In the genomic region with DNA sequence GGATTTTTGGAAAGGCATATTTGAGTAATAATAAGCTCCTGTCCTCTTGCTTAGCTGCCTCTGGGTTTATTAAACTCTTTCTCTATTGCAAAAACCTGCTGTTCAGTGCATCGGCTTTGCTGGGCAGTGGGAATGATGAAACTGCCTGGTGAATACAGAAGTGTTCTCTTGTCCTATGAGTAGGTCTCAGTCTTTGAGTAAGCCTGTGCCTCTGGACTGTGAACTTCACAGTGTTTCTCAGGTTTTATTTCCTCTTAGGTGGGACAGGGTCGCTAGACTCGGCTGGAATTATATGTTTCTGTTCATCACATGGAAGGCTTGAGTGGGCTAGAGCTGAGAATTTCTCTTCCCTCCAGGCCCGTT, we compare ENCODE assay signal across 17 cellular contexts. TPM values are rescaled to one million over a fixed set of nuclear protein-coding genes. Genes with fewer than 3 reads are reported as not detected.
A peak's percentile ranks its signal among the peaks of the same experiment; 100 is the strongest.
DNase-seq lines count a peak whose midpoint lies in the region; ATAC-seq, FAIRE-seq and TF ChIP-seq lines count a peak whose summit lies in the region.
"Had no signal": no experiment of that assay in that cellular context is flagged by ENCODE, and none has a peak within 500 bp of the region (broad histone marks: within the 10 kb centered on the region; RNA-seq: fewer than 3 reads in every experiment).

No MANE protein-coding gene starts in this region.

- 0 out of 2 replicates have a peak overlapping the region, but pooled peaks have one; percentile 19 for H2BK15ac ChIP-seq in H1 (ENCODE audit: low read length)

- TF ChIP-seq POLR2A in H1 (IDR thresholded peaks at IDR 0.05; ENCODE audit: control extremely low read depth in 1 of 2, low read depth in 2 of 2, low read length in 2 of 2): no peak
- no peak for TF ChIP-seq POLR2A in lower leg skin (IDR thresholded peaks at IDR 0.05)

- no peak for TF ChIP-seq RAD21 in H1 (IDR thresholded peaks at IDR 0.05 in 1 of 2, conservative IDR thresholded peaks at IDR 0.05 in 1 of 2; ENCODE audit: low read depth in 2 of 2, low read length in 2 of 2)

- no peak overlapping the region for H4K91ac ChIP-seq in H1 (replicated peaks; ENCODE audit: insufficient read length, low read length)

- H3K14ac ChIP-seq in H1 (ENCODE audit: insufficient read length): no peak overlapping the region

- no peak overlapping the region for H4K8ac ChIP-seq in H1 (ENCODE audit: extremely low read depth, insufficient read depth, low read length)

- H3K4me2 ChIP-seq in PC-9 (peak overlapping the region; percentile 72), H1 (ENCODE audit: insufficient read depth in 1 of 2, low read depth in 2 of 2, low read length in 2 of 2) (no peak overlapping the region)

- no peak overlapping the region for H2BK5ac ChIP-seq in H1 (ENCODE audit: low read depth, low read length)

- H3K4ac ChIP-seq in H1 (replicated peaks; ENCODE audit: insufficient read length, low read depth, low read length): no peak overlapping the region

- H3K36me3 ChIP-seq in PC-9 (ENCODE audit: low read depth) (no peaks in the 10 kb centered on the region), H1 (ENCODE audit: control insufficient read depth in 2 of 4, insufficient read depth in 4 of 4, low read length in 3 of 4) (no peaks in the 10 kb centered on the region)
- H3K36me3 ChIP-seq: HAP-1 had no signal

- no peak overlapping the region for H3K18ac ChIP-seq in H1 (ENCODE audit: extremely low read depth, low read length)

- H3K23ac ChIP-seq in H1 (ENCODE audit: insufficient read length): no peak overlapping the region

- H2BK12ac ChIP-seq in H1 (ENCODE audit: low read depth, low read length): no peak overlapping the region

- CTCF ChIA-PET in PC-9 (lab: Charles Lee) (interaction anchor here (0.6 to 1.0 kb wide), 2 partner anchors 156 to 377 kb away, joined by 3 to 4 read pairs; no protein-coding TSS in a partner anchor), H1 (lab: Charles Lee; ENCODE audit: partially characterized antibody) (interaction anchor here (1.3 kb wide), 1 partner anchor 45 kb away, joined by 3 read pairs; no protein-coding TSS in a partner anchor)

- no peaks in the 10 kb centered on the region for H3K9me2 ChIP-seq in PC-9 (ENCODE audit: insufficient read depth)

- H3K4me3 ChIP-seq in PC-9 (peak overlapping the region; percentile 28; the same call in 1 of the 2 replicates), H1 (ENCODE audit: extremely low read depth in 1 of 4, insufficient read depth in 2 of 4, low read depth in 3 of 4, low read length in 4 of 4) (no peak overlapping the region), lower leg skin (ENCODE audit: low read depth, poor library complexity, severe bottlenecking) (no peak overlapping the region)
- H3K4me3 ChIP-seq: HAP-1 had no signal

- H4K20me1 ChIP-seq in PC-9 (ENCODE audit: insufficient read depth): no peaks in the 10 kb centered on the region
- H4K20me1 ChIP-seq in H1 (replicated peaks in 1 of 2; ENCODE audit: control insufficient read depth in 1 of 2, insufficient read depth in 2 of 2, low read length in 2 of 2): no peaks in the 10 kb centered on the region

- no peak overlapping the region for H2AK5ac ChIP-seq in H1 (ENCODE audit: low read depth, low read length)

- no peak for ATAC-seq in HG03139 (IDR thresholded peaks at IDR 0.05; ENCODE audit: unreplicated experiment)
- no peak for ATAC-seq in HG03378 (IDR thresholded peaks at IDR 0.05; ENCODE audit: unreplicated experiment)

- no peak overlapping the region for H4K5ac ChIP-seq in H1 (ENCODE audit: insufficient read length, low read depth, low read length)

- TF ChIP-seq EP300 in H1 (IDR thresholded peaks at IDR 0.05; ENCODE audit: borderline replicate concordance in 1 of 2, low read depth in 2 of 2, low read length in 2 of 2): no peak

- H3K27ac ChIP-seq in PC-9: peak overlapping the region; percentile 49
- H3K27ac ChIP-seq in H1 (ENCODE audit: low read depth, low read length): no peak overlapping the region
- H3K27ac ChIP-seq: RWPE1 had no signal

- 98% methylated on average over 4 of the region's 4 CpGs; no CpG with 5 or more reads in 1 of the 2 experiments for WGBS in H1 (ENCODE audit: extremely low coverage in 1 of 2, insufficient coverage in 1 of 2, insufficient read length in 1 of 2, insufficient replicate concordance in 2 of 2, low coverage in 1 of 2, low lambda C conversion rate in 2 of 2, missing lambda C conversion rate in 1 of 2), 2 experiments
- 94% methylated on average over 4 of the region's 4 CpGs for WGBS in lower leg skin, 2 donors

- no peak overlapping the region for H2BK120ac ChIP-seq in H1 (replicated peaks; ENCODE audit: low read depth, low read length)

- intact Hi-C loops in PC-9 (cut with micrococcal nuclease; ENCODE audit: unreplicated experiment) (loop anchor here (5.0 kb wide), 1 partner anchor 46 kb away; the partner anchor contains the start of gene CRADD), lower leg skin (cut with DNase I; ENCODE audit: low total_unique reads) (no loop called here)

- H2AFZ ChIP-seq in PC-9 (peak overlapping the region; percentile 54), H1 (ENCODE audit: low read length) (no peak overlapping the region)

- BruUV-seq in PC-9 (replicated peaks; lab: Mats Ljungman, UMichigan): no TSS peak

- POLR2A ChIA-PET in PC-9 (lab: Charles Lee; ENCODE audit: unreplicated experiment): no interaction called here
- POLR2A ChIA-PET in H1 (lab: Charles Lee; ENCODE audit: partially characterized antibody): interaction anchor here (0.8 to 1.5 kb wide), 2 partner anchors 11 to 12 kb away, joined by 3 read pairs; no protein-coding TSS in a partner anchor

- no peaks in the 10 kb centered on the region for H3K23me2 ChIP-seq in H1 (ENCODE audit: low read depth, low read length)

- no peak overlapping the region for H3K9ac ChIP-seq in H1 (replicated peaks in 1 of 4; ENCODE audit: extremely low read depth in 1 of 4, low read depth in 3 of 4, low read length in 3 of 4)

- H2BK20ac ChIP-seq in H1 (ENCODE audit: low read length): no peak overlapping the region; the same call in 1 of the 2 replicates

- TF ChIP-seq CTCF in PC-9 (conservative IDR thresholded peaks at IDR 0.05) (no peak), H1 (IDR thresholded peaks at IDR 0.05; ENCODE audit: control extremely low read depth in 1 of 3, insufficient read depth in 1 of 3, low read depth in 1 of 3, low read length in 3 of 3) (no peak), lower leg skin (IDR thresholded peaks at IDR 0.05) (no peak)

- FAIRE-seq in H1 (lab: Jason Lieb, UNC): no peak
- FAIRE-seq: G401.6 had no signal

- H3K56ac ChIP-seq in H1 (replicated peaks; ENCODE audit: insufficient read length, low read depth, low read length): no peak overlapping the region

- H3K79me2 ChIP-seq in PC-9 (ENCODE audit: low read depth) (no peaks in the 10 kb centered on the region), H1 (ENCODE audit: control insufficient read depth in 1 of 2, insufficient read depth in 2 of 2, low read length in 2 of 2) (no peaks in the 10 kb centered on the region)

- H3K4me1 ChIP-seq in PC-9 (replicated peaks; ENCODE audit: insufficient read depth) (peaks cover 17% of the 10 kb centered on the region), H1 (replicated peaks in 1 of 4; ENCODE audit: control insufficient read depth in 3 of 4, insufficient read depth in 4 of 4, low read length in 3 of 4) (peaks cover 0 to 8% (median 0%) of the 10 kb centered on the region in 4 experiments; a peak in 2 of 7 replicates)

- no peaks in the 10 kb centered on the region for H3K27me3 ChIP-seq in PC-9 (ENCODE audit: insufficient read depth, low read depth)
- no peaks in the 10 kb centered on the region for H3K27me3 ChIP-seq in H1 (replicated peaks in 1 of 4; ENCODE audit: control insufficient read depth in 3 of 4, extremely low read depth in 1 of 4, insufficient read depth in 3 of 4, low read length in 3 of 4)

- H3K79me1 ChIP-seq in H1 (ENCODE audit: low read depth, low read length): no peaks in the 10 kb centered on the region

- no peaks in the 10 kb centered on the region for H3K9me3 ChIP-seq in PC-9 (ENCODE audit: insufficient read depth, low read depth)
- no peaks in the 10 kb centered on the region; a peak in 1 of 4 replicates for H3K9me3 ChIP-seq in H1 (ENCODE audit: insufficient read depth in 2 of 2, low read depth in 1 of 2, low read length in 1 of 2)

- peaks cover 7% of the 10 kb centered on the region; the same call in 1 of the 2 replicates for H3F3A ChIP-seq in PC-9 (ENCODE audit: insufficient read depth, low read depth)

- DNase-seq in SIG-M5 treated with dmso at 0.1 percent for 504 hours (lab: John Stamatoyannopoulos, UW; ENCODE audit: unreplicated experiment) (peak; percentile 12), SIG-M5 (lab: John Stamatoyannopoulos, UW) (no peak), PC-9 (no peak), H1 (ENCODE audit: low read depth in 1 of 2, low spot score in 2 of 2) (no peak), lower leg skin (ENCODE audit: low spot score in 2 of 2) (no peak), NCI-H187 (lab: John Stamatoyannopoulos, UW) (no peak)
- DNase-seq: 8988T; KG1; NCI-H1092; NCI-H1436 treated with DMSO at 0.1 percent for 48 hours; NCI-H2081; NK-92 treated with Interleukin-12 subunit alpha and Interleukin-12 subunit beta, amount 100 ng/mL, for 24 hours had no signal

TF ChIP-seq in H1, 55 proteins besides CTCF, POLR2A, EP300 and RAD21 (continues in another document):
- TF ChIP-seq, protein P1, sequence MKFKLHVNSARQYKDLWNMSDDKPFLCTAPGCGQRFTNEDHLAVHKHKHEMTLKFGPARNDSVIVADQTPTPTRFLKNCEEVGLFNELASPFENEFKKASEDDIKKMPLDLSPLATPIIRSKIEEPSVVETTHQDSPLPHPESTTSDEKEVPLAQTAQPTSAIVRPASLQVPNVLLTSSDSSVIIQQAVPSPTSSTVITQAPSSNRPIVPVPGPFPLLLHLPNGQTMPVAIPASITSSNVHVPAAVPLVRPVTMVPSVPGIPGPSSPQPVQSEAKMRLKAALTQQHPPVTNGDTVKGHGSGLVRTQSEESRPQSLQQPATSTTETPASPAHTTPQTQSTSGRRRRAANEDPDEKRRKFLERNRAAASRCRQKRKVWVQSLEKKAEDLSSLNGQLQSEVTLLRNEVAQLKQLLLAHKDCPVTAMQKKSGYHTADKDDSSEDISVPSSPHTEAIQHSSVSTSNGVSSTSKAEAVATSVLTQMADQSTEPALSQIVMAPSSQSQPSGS (IDR thresholded peaks at IDR 0.05; ENCODE audit: low read length): no peak
- TF ChIP-seq JUND (IDR thresholded peaks at IDR 0.05; ENCODE audit: low read length) (no peak), CREB1 (IDR thresholded peaks at IDR 0.05) (no peak), EGR1 (IDR thresholded peaks at IDR 0.05; ENCODE audit: borderline replicate concordance, low read depth, low read length) (no peak)

RNA-seq across cellular contexts. Expression of gene CRADD, which starts 46.4 kb away (rescaled TPM):
- 7.6 and 9.3 TPM in 2 replicates for total RNA-seq in PC-9 (2021)
- 7.5 and 8.1 TPM in 2 replicates for total RNA-seq in H1 (2021; fragmentation: NEBNext Ultra II Directional; extraction: Animal tissue kit (Norgen Biotek cat#: 25700))
- 14.1 and 15.4 TPM in 2 replicates for polyA plus RNA-seq in H1 (2011; rRNA removed)
- 12.6 TPM for polyA plus RNA-seq in H1 (2011; cell fraction: cytosol; rRNA removed)
- 8.1 TPM for polyA plus RNA-seq in H1 (2011; cell fraction: nucleus; rRNA removed)
- polyA plus RNA-seq in H1 (2012, experiment 1 of 2): 6.5 to 10.6 TPM (median 8.7 TPM) in 4 replicates
- polyA plus RNA-seq in H1 (2012, experiment 2 of 2): 8.3 TPM
- polyA plus RNA-seq in H1 (2013, experiment 1 of 2): 6.9 TPM
- polyA plus RNA-seq in H1 (2013, experiment 2 of 2): 6.5 TPM
- 7.7 and 11.9 TPM in 2 replicates for polyA minus RNA-seq in H1 (2011; rRNA and poly(A)+ RNA removed)
- 5.2 TPM for polyA minus RNA-seq in H1 (2011; cell fraction: cytosol; rRNA and poly(A)+ RNA removed)
- 13.6 TPM for polyA minus RNA-seq in H1 (2011; cell fraction: nucleus; rRNA and poly(A)+ RNA removed)
- 10 to 100 TPM; 16.1 to 43.3 (median 26.5) TPM for total RNA-seq in lower leg skin
